In genomic region chr1:211493865-211494653, GRCh38 we compare ENCODE assay signal across 18 cellular contexts. TPM values are rescaled to one million over a fixed set of nuclear protein-coding genes. Genes with fewer than 3 reads are reported as not detected.
"Had no signal": no experiment of that assay in that cellular context is flagged by ENCODE, and none has a peak within 500 bp of the region (broad histone marks: within the 10 kb centered on the region; RNA-seq: fewer than 3 reads in every experiment).

No MANE protein-coding gene starts in this region.

- ATAC-seq: activated T-helper 17 cell treated with anti-CD3 and anti-CD28 coated beads, Interleukin-2, amount 50 U/mL, for 72 hours; gastroesophageal sphincter; heart right ventricle; left colon; naive thymus-derived CD8-positive, alpha-beta T cell; stimulated activated memory B cell treated with anti-CD40 and anti-IgM and Interleukin-4, amounts not matched to agents 10 μg/mL and 1 μg/mL and 100 μg/mL, for 72 hours had no signal

- H3K27ac ChIP-seq: adrenal gland, gastroesophageal sphincter, heart right ventricle, tibial nerve had no signal

- H3K36me3 Mint-ChIP-seq: activated naive CD4-positive, alpha-beta T cell treated with anti-CD3 and anti-CD28 coated beads, Interleukin-2, amount 50 U/mL, for 24 hours; naive thymus-derived CD8-positive, alpha-beta T cell; stimulated activated memory B cell treated with anti-CD40 and anti-IgM and Interleukin-4, amounts not matched to agents 10 μg/mL and 1 μg/mL and 100 μg/mL, for 72 hours had no signal

- H3K4me1 Mint-ChIP-seq: activated naive CD4-positive, alpha-beta T cell treated with anti-CD3 and anti-CD28 coated beads, Interleukin-2, amount 50 U/mL, for 24 hours; activated T-helper 17 cell treated with anti-CD3 and anti-CD28 coated beads, Interleukin-2, amount 50 U/mL, for 72 hours; stimulated activated memory B cell treated with anti-CD40 and anti-IgM and Interleukin-4, amounts not matched to agents 10 μg/mL and 1 μg/mL and 100 μg/mL, for 72 hours had no signal

- H3K9me3 ChIP-seq: adrenal gland, gastroesophageal sphincter, heart right ventricle, tibial nerve had no signal

- H3K27ac Mint-ChIP-seq: activated naive CD4-positive, alpha-beta T cell treated with anti-CD3 and anti-CD28 coated beads, Interleukin-2, amount 50 U/mL, for 24 hours; progenitor cell of endocrine pancreas; stimulated activated memory B cell treated with anti-CD40 and anti-IgM and Interleukin-4, amounts not matched to agents 10 μg/mL and 1 μg/mL and 100 μg/mL, for 72 hours had no signal

- H3K36me3 ChIP-seq: adrenal gland, gastroesophageal sphincter, heart right ventricle, tibial nerve had no signal

- H3K4me3 ChIP-seq: adrenal gland, gastroesophageal sphincter, heart right ventricle, lung, tibial nerve had no signal

- H3K4me1 ChIP-seq: adrenal gland, gastroesophageal sphincter, heart right ventricle, tibial nerve had no signal

- DNase-seq: activated CD4-positive, alpha-beta T cell treated with anti-CD3 and anti-CD28 coated beads for 1 hour; activated CD4-positive, alpha-beta T cell treated with anti-CD3 and anti-CD28 coated beads, Interleukin-2, amount 50 U/mL, for 48 hours; adrenal gland; caudate nucleus; heart right ventricle; left colon; naive thymus-derived CD8-positive, alpha-beta T cell; occipital lobe; stimulated activated CD4-positive, alpha-beta T cell treated with anti-CD3 and anti-CD28 coated beads, Interleukin-2, amount 100 ng/mL, for 48 hours; T-helper 1 cell; T1000 had no signal

- H3K4me3 Mint-ChIP-seq: activated naive CD4-positive, alpha-beta T cell treated with anti-CD3 and anti-CD28 coated beads, Interleukin-2, amount 50 U/mL, for 24 hours; activated T-helper 17 cell treated with anti-CD3 and anti-CD28 coated beads, Interleukin-2, amount 50 U/mL, for 72 hours; naive thymus-derived CD8-positive, alpha-beta T cell; stimulated activated memory B cell treated with anti-CD40 and anti-IgM and Interleukin-4, amounts not matched to agents 10 μg/mL and 1 μg/mL and 100 μg/mL, for 72 hours had no signal

- H3K27me3 ChIP-seq: adrenal gland, tibial nerve had no signal

- H3K27me3 Mint-ChIP-seq: activated naive CD4-positive, alpha-beta T cell treated with anti-CD3 and anti-CD28 coated beads, Interleukin-2, amount 50 U/mL, for 24 hours had no signal

- H3K9me3 Mint-ChIP-seq: activated naive CD4-positive, alpha-beta T cell treated with anti-CD3 and anti-CD28 coated beads, Interleukin-2, amount 50 U/mL, for 24 hours; activated T-helper 17 cell treated with anti-CD3 and anti-CD28 coated beads, Interleukin-2, amount 50 U/mL, for 72 hours; naive thymus-derived CD8-positive, alpha-beta T cell; stimulated activated memory B cell treated with anti-CD40 and anti-IgM and Interleukin-4, amounts not matched to agents 10 μg/mL and 1 μg/mL and 100 μg/mL, for 72 hours had no signal

RNA-seq across cellular contexts. Expression of gene RD3, which starts 2.1 kb away (rescaled TPM):
- total RNA-seq: activated T-helper 17 cell treated with anti-CD3 and anti-CD28 coated beads, Interleukin-2, amount 50 U/mL, for 72 hours; heart right ventricle; left colon; naive thymus-derived CD8-positive, alpha-beta T cell; occipital lobe; progenitor cell of endocrine pancreas had no signal
- polyA plus RNA-seq: naive thymus-derived CD8-positive, alpha-beta T cell had no signal
